In the genomic region with DNA sequence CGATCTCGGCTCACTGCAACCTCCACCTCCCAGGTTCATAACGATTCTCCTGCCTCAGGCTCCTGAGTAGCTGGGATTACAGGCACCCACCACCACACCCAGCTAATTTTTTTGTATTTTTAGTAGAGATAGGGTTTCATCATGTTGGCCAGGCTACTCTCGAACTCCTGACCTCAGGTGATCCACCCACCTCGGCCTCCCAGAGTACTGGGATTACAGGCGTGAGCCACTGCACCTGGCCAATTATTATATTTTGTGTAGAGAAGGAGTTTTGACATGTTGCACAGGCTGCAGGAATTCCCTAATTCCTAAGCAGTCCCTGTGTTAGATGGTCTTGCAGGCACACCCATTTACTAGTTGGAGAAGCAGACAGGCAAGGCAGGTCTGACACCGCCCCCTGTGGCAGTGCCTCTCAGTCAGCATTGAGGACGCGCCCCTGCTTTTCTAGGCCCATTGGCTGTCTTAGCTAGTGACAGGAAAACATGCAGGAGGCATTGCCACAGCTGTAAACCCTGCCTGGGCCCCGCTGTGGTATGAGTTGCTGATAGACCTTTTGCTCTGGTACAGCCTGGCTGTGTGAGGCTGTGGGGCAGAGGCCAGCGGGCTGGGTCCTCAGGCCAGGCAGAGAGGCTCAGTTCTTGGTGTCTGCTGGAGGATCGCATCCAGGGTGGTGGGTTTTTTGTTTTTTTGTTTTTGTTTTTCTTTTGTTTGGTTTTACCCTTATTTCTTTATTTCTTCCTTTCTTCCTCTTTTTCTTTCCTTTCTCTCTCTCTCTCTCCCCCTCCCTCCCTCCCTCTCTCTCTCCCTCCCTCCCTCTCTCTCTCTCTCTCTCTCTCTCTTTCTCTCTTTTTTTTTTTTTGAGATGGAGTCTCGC, we compare ENCODE assay signal across 6 cellular contexts. TPM values are rescaled to one million over a fixed set of nuclear protein-coding genes. Genes with fewer than 3 reads are reported as not detected.
DNase-seq lines count a peak whose midpoint lies in the region; ATAC-seq, FAIRE-seq and TF ChIP-seq lines count a peak whose summit lies in the region.
"Not testable (repeated sequence)": the region's sequence is repeated elsewhere in the genome, so short reads cannot be mapped to it uniquely, and the experiment has no call there.

No MANE protein-coding gene starts in this region.

- intact Hi-C loops in CD4-positive, alpha-beta T cell (cut with DNase I, micrococcal nuclease): loop anchor here (1.0 to 2.0 kb wide), 3 partner anchors 21 to 46 kb away; partner anchors contain the start of gene TECR (in 1 of the 2)
- intact Hi-C loops in GM12878 (cut with micrococcal nuclease; ENCODE audit: unreplicated experiment): not testable (repeated sequence)

- SMC1A ChIA-PET in GM12878 (lab: Charles Lee; ENCODE audit: uncharacterized antibody, unreplicated experiment): not testable (repeated sequence)

- ATAC-seq in CD4-positive, alpha-beta T cell (ENCODE audit: poor library complexity): peak; percentile 99
- ATAC-seq in GM12878: peak; percentile 93

- peaks cover 40% of the 10 kb centered on the region for H3K36me3 Mint-ChIP-seq in CD4-positive, alpha-beta T cell (ENCODE audit: low read depth)

- peaks cover 53% of the 10 kb centered on the region for H3K4me1 Mint-ChIP-seq in CD4-positive, alpha-beta T cell (ENCODE audit: low read depth)

- TF ChIP-seq POLR2A in GM12878 (IDR thresholded peaks at IDR 0.05; ENCODE audit: low read depth, low read length): not testable (repeated sequence)

- not testable (repeated sequence) for H3K9me3 ChIP-seq in CD4-positive, alpha-beta T cell (ENCODE audit: control insufficient read depth, low read length); GM12878 (replicated peaks; ENCODE audit: control insufficient read depth, insufficient read depth, low read length)

- RAD21 ChIA-PET in GM12878 (lab: Charles Lee; ENCODE audit: unreplicated experiment): not testable (repeated sequence)

- peaks cover 13% of the 10 kb centered on the region for H3K4me1 ChIP-seq in GM12878 (ENCODE audit: control insufficient read depth, insufficient read depth, low read length)

- peak; percentile 43; the same call in 1 of the 2 replicates for TF ChIP-seq RAD21 in GM12878 (IDR thresholded peaks at IDR 0.05; ENCODE audit: insufficient read depth, low read depth, low read length)

- not testable (repeated sequence) for H3K4me2 ChIP-seq in GM12878 (ENCODE audit: control insufficient read depth, insufficient read depth)

- H3K27ac ChIP-seq in CD4-positive, alpha-beta T cell (ENCODE audit: low read depth, low read length): peak overlapping the region; percentile 35
- H3K27ac ChIP-seq in VCaP (peak overlapping the region; percentile 82), GM12878 (ENCODE audit: control insufficient read depth, insufficient read depth) (peak overlapping the region; percentile 19; the same call in 1 of the 2 replicates), layer of hippocampus (ENCODE audit: low read depth, low read length) (peak overlapping the region; percentile 58)

- in situ Hi-C loops in GM12878 (cut with MboI): not testable (repeated sequence)

- not testable (repeated sequence) for H4K20me1 ChIP-seq in GM12878 (ENCODE audit: control insufficient read depth, insufficient read depth)

- peak overlapping the region; percentile 74 for H3K4me3 Mint-ChIP-seq in CD4-positive, alpha-beta T cell

- CTCF ChIA-PET in CD4-positive, alpha-beta T cell (lab: Charles Lee): interaction anchor here (0.5 to 2.0 kb wide), 23 partner anchors 14 to 140 kb away, joined by 3 to 14 read pairs (median 4); partner anchors contain the start of genes DNAJB1, GIPC1, NDUFB7 and TECR
- CTCF ChIA-PET in GM12878 (lab: Yijun Ruan, JAX): interaction anchor here (0.5 to 1.2 kb wide), 3 partner anchors 11 to 47 kb away, joined by 3 to 5 read pairs (median 3); no protein-coding TSS in a partner anchor

- not testable (repeated sequence) for H3K27me3 ChIP-seq in CD4-positive, alpha-beta T cell (ENCODE audit: control insufficient read depth, insufficient read depth, low read length); GM12878 (replicated peaks in 1 of 2; ENCODE audit: control insufficient read depth in 2 of 2, insufficient read depth in 2 of 2, low read length in 1 of 2); layer of hippocampus (ENCODE audit: control insufficient read depth, insufficient read depth, low read length)

- TF ChIP-seq EP300 in GM12878 (IDR thresholded peaks at IDR 0.05; ENCODE audit: borderline replicate concordance in 1 of 2, control insufficient read depth in 1 of 2, low read depth in 2 of 2, low read length in 2 of 2): not testable (repeated sequence)

- 57% methylated on average over 12 of the region's 13 CpGs for WGBS in GM12878 (ENCODE audit: insufficient coverage, insufficient replicate concordance, low lambda C conversion rate, missing lambda C conversion rate)

- POLR2A ChIA-PET in CD4-positive, alpha-beta T cell (lab: Charles Lee): interaction anchor here (0.5 to 3.0 kb wide), 9 partner anchors 14 to 70 kb away, joined by 3 to 46 read pairs (median 3); partner anchors contain the start of genes DNAJB1, NDUFB7 and TECR
- POLR2A ChIA-PET in GM12878 (lab: Charles Lee): not testable (repeated sequence)

- TF ChIP-seq CTCF in CD4-positive, alpha-beta T cell (IDR thresholded peaks at IDR 0.05): peak; percentile 71
- TF ChIP-seq CTCF in VCaP (conservative IDR thresholded peaks at IDR 0.05): not testable (repeated sequence)
- TF ChIP-seq CTCF in GM12878 (IDR thresholded peaks at IDR 0.05 in 2 of 3, conservative IDR thresholded peaks at IDR 0.05 in 1 of 3; ENCODE audit: control insufficient read depth in 2 of 3, extremely low read depth in 1 of 3, insufficient read depth in 1 of 3, low read depth in 3 of 3, low read length in 3 of 3): peak; percentile 31 to 44 (median 35); a peak in 4 of 6 replicates

- peak; percentile 94 for FAIRE-seq in GM12878 (lab: Jason Lieb, UNC)

- not testable (repeated sequence) for H3K79me2 ChIP-seq in GM12878 (ENCODE audit: control insufficient read depth, insufficient read depth, low read length)

- not testable (repeated sequence) for H3K9me3 Mint-ChIP-seq in CD4-positive, alpha-beta T cell

- not testable (repeated sequence) for H3K4me3 ChIP-seq in GM12878

- DNase-seq in CD4-positive, alpha-beta T cell: peak; percentile 74 to 85 (median 80)
- peak; percentile 96 to 97 for DNase-seq in Kasumi-1 (lab: John Stamatoyannopoulos, UW)
- not testable (repeated sequence) for DNase-seq in GM12878 (ENCODE audit: low read depth, low spot score)
- DNase-seq in stimulated activated CD4-positive, alpha-beta T cell treated with anti-CD3 and anti-CD28 coated beads, Interleukin-4, amount 100 ng/mL, for 48 hours (ENCODE audit: low read depth in 2 of 2): peak; percentile 57 to 60

- not testable (repeated sequence) for BruUV-seq in GM12878 (replicated peaks; lab: Mats Ljungman, UMichigan)

- H3K27me3 Mint-ChIP-seq in CD4-positive, alpha-beta T cell: not testable (repeated sequence)

- peak overlapping the region; percentile 92 for H3K27ac Mint-ChIP-seq in CD4-positive, alpha-beta T cell

- peak overlapping the region; percentile 19; the same call in 1 of the 2 replicates for H2AFZ ChIP-seq in GM12878 (ENCODE audit: control insufficient read depth, low read depth, low read length)

- not testable (repeated sequence) for H3K36me3 ChIP-seq in GM12878 (ENCODE audit: control insufficient read depth in 2 of 2, insufficient read depth in 2 of 2, low read length in 1 of 2)

- not testable (repeated sequence) for H3K9ac ChIP-seq in GM12878 (ENCODE audit: control insufficient read depth, insufficient read depth, low read length)

RNA-seq across cellular contexts. Expression of gene NDUFB7, which starts 20.5 kb away (rescaled TPM):
- 10 to 100 TPM; 31.7 to 39.1 TPM for total RNA-seq in CD4-positive, alpha-beta T cell
- total RNA-seq in GM12878 (2013; cell fraction: nucleolus; rRNA removed): 10.7 and 13.1 TPM in 2 replicates
- total RNA-seq in GM12878 (2014; rRNA removed) (366 and 434 TPM in 2 replicates), GM12878 (2014; rRNA removed; fragmentation: Illumina TruSeq; extraction: Trizol) (76.1 and 95.5 TPM in 2 replicates), GM12878 (2021) (220 and 223 TPM in 2 replicates)
- polyA plus RNA-seq in GM12878 (2011; ENCODE audit: low read depth): 28.6 TPM
- polyA plus RNA-seq in GM12878 (2011; rRNA removed) (36.6 and 145 TPM in 2 replicates), GM12878 (2014; fragmentation: Illumina TruSeq; extraction: Trizol) (1.2 and 20.2 TPM in 2 replicates), GM12878 (2014; fragmentation: Nextera tagmentation; extraction: Ambion mirVana) (10 to 100 TPM; 14.6 to 72.4 TPM), GM12878 (2014; rRNA removed) (480 and 530 TPM in 2 replicates), GM12878 (2016; fragmentation: Nextera tagmentation; extraction: Ambion mirVana) (100 to 1,000 TPM; 415 to 425 TPM)
- 315 and 605 TPM in 2 replicates for polyA plus RNA-seq in GM12878 (2011; cell fraction: cytosol; rRNA removed)
- 183 and 221 TPM in 2 replicates for polyA plus RNA-seq in GM12878 (2011; cell fraction: nucleus; rRNA removed)
- polyA plus RNA-seq in GM12878 (2012): 141 and 142 TPM in 2 replicates
- polyA minus RNA-seq in GM12878 (2011; rRNA and poly(A)+ RNA removed): 30.6 and 79.5 TPM in 2 replicates
- polyA minus RNA-seq in GM12878 (2011; cell fraction: cytosol; rRNA and poly(A)+ RNA removed): 49.7 and 52.9 TPM in 2 replicates
- 19.3 and 21.0 TPM in 2 replicates for polyA minus RNA-seq in GM12878 (2011; cell fraction: nucleus; rRNA and poly(A)+ RNA removed)

RNA-seq across cellular contexts. Expression of gene TECR, which starts 22.0 kb away (rescaled TPM):
- 100 to 1,000 TPM; 217 to 232 TPM for total RNA-seq in CD4-positive, alpha-beta T cell
- 31.1 and 32.1 TPM in 2 replicates for total RNA-seq in GM12878 (2013; cell fraction: nucleolus; rRNA removed)
- 54.0 and 70.3 TPM in 2 replicates for total RNA-seq in GM12878 (2014; rRNA removed)
- 36.3 TPM in 2 replicates for total RNA-seq in GM12878 (2014; rRNA removed; fragmentation: Illumina TruSeq; extraction: Trizol)
- 86.1 and 92.0 TPM in 2 replicates for total RNA-seq in GM12878 (2021)
- polyA plus RNA-seq in GM12878 (2011; ENCODE audit: low read depth): 27.9 TPM
- 12.0 and 37.4 TPM in 2 replicates for polyA plus RNA-seq in GM12878 (2011; rRNA removed)
- polyA plus RNA-seq in GM12878 (2011; cell fraction: cytosol; rRNA removed): 56.8 and 68.9 TPM in 2 replicates
- polyA plus RNA-seq in GM12878 (2011; cell fraction: nucleus; rRNA removed): 130 and 132 TPM in 2 replicates
- polyA plus RNA-seq in GM12878 (2012): 62.6 and 65.3 TPM in 2 replicates
- 27.2 and 65.9 TPM in 2 replicates for polyA plus RNA-seq in GM12878 (2014; fragmentation: Illumina TruSeq; extraction: Trizol)
- polyA plus RNA-seq in GM12878 (2014; fragmentation: Nextera tagmentation; extraction: Ambion mirVana): 10 to 100 TPM in 1 of 2 experiments, 1 to 10 TPM in 1; 9.6 to 23.9 TPM
- polyA plus RNA-seq in GM12878 (2014; rRNA removed): 62.5 and 83.3 TPM in 2 replicates
- 100 to 1,000 TPM; 148 to 157 TPM for polyA plus RNA-seq in GM12878 (2016; fragmentation: Nextera tagmentation; extraction: Ambion mirVana)
- 38.9 and 62.4 TPM in 2 replicates for polyA minus RNA-seq in GM12878 (2011; rRNA and poly(A)+ RNA removed)
- polyA minus RNA-seq in GM12878 (2011; cell fraction: cytosol; rRNA and poly(A)+ RNA removed): 55.6 and 60.3 TPM in 2 replicates
- polyA minus RNA-seq in GM12878 (2011; cell fraction: nucleus; rRNA and poly(A)+ RNA removed): 27.8 and 41.1 TPM in 2 replicates

RNA-seq across cellular contexts. Expression of gene CLEC17A, which starts 31.5 kb away (rescaled TPM):
- not detected for total RNA-seq in CD4-positive, alpha-beta T cell
- 178 and 204 TPM in 2 replicates for total RNA-seq in GM12878 (2013; cell fraction: nucleolus; rRNA removed)
- total RNA-seq in GM12878 (2014; rRNA removed): 124 and 147 TPM in 2 replicates
- 109 and 116 TPM in 2 replicates for total RNA-seq in GM12878 (2014; rRNA removed; fragmentation: Illumina TruSeq; extraction: Trizol)
- total RNA-seq in GM12878 (2021): 99.0 and 105 TPM in 2 replicates
- polyA plus RNA-seq in GM12878 (2011; ENCODE audit: low read depth): 43.1 TPM
- polyA plus RNA-seq in GM12878 (2011; rRNA removed): 92.7 and 131 TPM in 2 replicates
- 118 and 151 TPM in 2 replicates for polyA plus RNA-seq in GM12878 (2011; cell fraction: cytosol; rRNA removed)
- polyA plus RNA-seq in GM12878 (2011; cell fraction: nucleus; rRNA removed): 93.3 and 106 TPM in 2 replicates
- polyA plus RNA-seq in GM12878 (2012): 48.7 and 56.3 TPM in 2 replicates
- 95.7 and 106 TPM in 2 replicates for polyA plus RNA-seq in GM12878 (2014; fragmentation: Illumina TruSeq; extraction: Trizol)
- 10 to 100 TPM; 12.9 to 14.9 TPM for polyA plus RNA-seq in GM12878 (2014; fragmentation: Nextera tagmentation; extraction: Ambion mirVana)
- polyA plus RNA-seq in GM12878 (2014; rRNA removed): 101 and 102 TPM in 2 replicates
- 10 to 100 TPM; 46.4 to 54.3 TPM for polyA plus RNA-seq in GM12878 (2016; fragmentation: Nextera tagmentation; extraction: Ambion mirVana)
- polyA minus RNA-seq in GM12878 (2011; rRNA and poly(A)+ RNA removed): 215 and 263 TPM in 2 replicates
- polyA minus RNA-seq in GM12878 (2011; cell fraction: cytosol; rRNA and poly(A)+ RNA removed): 40.0 and 52.2 TPM in 2 replicates
- polyA minus RNA-seq in GM12878 (2011; cell fraction: nucleus; rRNA and poly(A)+ RNA removed): 30.3 and 34.0 TPM in 2 replicates

RNA-seq across cellular contexts. Expression of gene DNAJB1, which starts 33.2 kb away (rescaled TPM):
- total RNA-seq in CD4-positive, alpha-beta T cell: 100 to 1,000 TPM; 666 to 672 TPM
- 20.5 and 21.0 TPM in 2 replicates for total RNA-seq in GM12878 (2013; cell fraction: nucleolus; rRNA removed)
- total RNA-seq in GM12878 (2014; rRNA removed): 27.2 and 27.9 TPM in 2 replicates
- 24.7 and 26.3 TPM in 2 replicates for total RNA-seq in GM12878 (2014; rRNA removed; fragmentation: Illumina TruSeq; extraction: Trizol)
- 39.4 and 40.8 TPM in 2 replicates for total RNA-seq in GM12878 (2021)
- 16.0 TPM for polyA plus RNA-seq in GM12878 (2011; ENCODE audit: low read depth)
- polyA plus RNA-seq in GM12878 (2011; rRNA removed): 36.8 and 45.7 TPM in 2 replicates
- polyA plus RNA-seq in GM12878 (2011; cell fraction: cytosol; rRNA removed): 45.8 and 48.4 TPM in 2 replicates
- polyA plus RNA-seq in GM12878 (2011; cell fraction: nucleus; rRNA removed): 31.8 and 33.9 TPM in 2 replicates
- polyA plus RNA-seq in GM12878 (2012): 24.2 and 28.9 TPM in 2 replicates
- polyA plus RNA-seq in GM12878 (2014; fragmentation: Illumina TruSeq; extraction: Trizol): 34.9 and 38.0 TPM in 2 replicates
- 1 to 10 TPM; 4.8 to 8.3 TPM for polyA plus RNA-seq in GM12878 (2014; fragmentation: Nextera tagmentation; extraction: Ambion mirVana)
- 31.6 and 31.9 TPM in 2 replicates for polyA plus RNA-seq in GM12878 (2014; rRNA removed)
- polyA plus RNA-seq in GM12878 (2016; fragmentation: Nextera tagmentation; extraction: Ambion mirVana): 10 to 100 TPM; 62.3 to 65.8 TPM
- 40.0 and 44.6 TPM in 2 replicates for polyA minus RNA-seq in GM12878 (2011; rRNA and poly(A)+ RNA removed)
- polyA minus RNA-seq in GM12878 (2011; cell fraction: cytosol; rRNA and poly(A)+ RNA removed): 11.1 and 16.1 TPM in 2 replicates
- polyA minus RNA-seq in GM12878 (2011; cell fraction: nucleus; rRNA and poly(A)+ RNA removed): 15.0 and 18.5 TPM in 2 replicates

RNA-seq across cellular contexts. Expression of gene GIPC1, which starts 55.4 kb away (rescaled TPM):
- total RNA-seq in CD4-positive, alpha-beta T cell: 10 to 100 TPM; 17.8 to 21.0 TPM
- total RNA-seq in GM12878 (2013; cell fraction: nucleolus; rRNA removed): 6.6 and 6.9 TPM in 2 replicates
- total RNA-seq in GM12878 (2014; rRNA removed) (23.4 and 24.1 TPM in 2 replicates), GM12878 (2014; rRNA removed; fragmentation: Illumina TruSeq; extraction: Trizol) (7.0 and 11.3 TPM in 2 replicates), GM12878 (2021) (19.9 and 21.2 TPM in 2 replicates)
- polyA plus RNA-seq in GM12878 (2011; ENCODE audit: low read depth): 4.5 TPM
- polyA plus RNA-seq in GM12878 (2011; rRNA removed) (6.4 and 11.2 TPM in 2 replicates), GM12878 (2014; fragmentation: Illumina TruSeq; extraction: Trizol) (1.0 and 5.0 TPM in 2 replicates), GM12878 (2014; fragmentation: Nextera tagmentation; extraction: Ambion mirVana) (1 to 10 TPM in 1 of 2 experiments, under 1 TPM in 1; 0.47 to 1.0 TPM), GM12878 (2014; rRNA removed) (21.4 and 24.1 TPM in 2 replicates), GM12878 (2016; fragmentation: Nextera tagmentation; extraction: Ambion mirVana) (10 to 100 TPM; 15.9 to 18.0 TPM)
- polyA plus RNA-seq in GM12878 (2011; cell fraction: cytosol; rRNA removed): 13.5 and 21.3 TPM in 2 replicates
- 11.9 and 15.0 TPM in 2 replicates for polyA plus RNA-seq in GM12878 (2011; cell fraction: nucleus; rRNA removed)
- 11.9 and 12.5 TPM in 2 replicates for polyA plus RNA-seq in GM12878 (2012)
- polyA minus RNA-seq in GM12878 (2011; rRNA and poly(A)+ RNA removed): 4.3 and 6.5 TPM in 2 replicates
- polyA minus RNA-seq in GM12878 (2011; cell fraction: cytosol; rRNA and poly(A)+ RNA removed): 27.1 and 42.4 TPM in 2 replicates
- 4.0 and 8.5 TPM in 2 replicates for polyA minus RNA-seq in GM12878 (2011; cell fraction: nucleus; rRNA and poly(A)+ RNA removed)

Comparison
In these comparisons a context has a peak if more than half of its experiments do, and no peak if none do; other contexts are left out.
1. H3K27ac ChIP-seq: peak in every context shown above with its lines; median percentile 82 in VCaP; 58 in layer of hippocampus; 35 in CD4-positive, alpha-beta T cell; 19 in GM12878.
2. RNA of gene CLEC17A, which starts 31.5 kb away (total RNA-seq): 99.0 to 204 TPM in GM12878; not detected in CD4-positive, alpha-beta T cell; every median in the first group is over 10 times any median in the second.